Comparison of ENCODE assay signal across 34 cellular contexts in the genomic region with DNA sequence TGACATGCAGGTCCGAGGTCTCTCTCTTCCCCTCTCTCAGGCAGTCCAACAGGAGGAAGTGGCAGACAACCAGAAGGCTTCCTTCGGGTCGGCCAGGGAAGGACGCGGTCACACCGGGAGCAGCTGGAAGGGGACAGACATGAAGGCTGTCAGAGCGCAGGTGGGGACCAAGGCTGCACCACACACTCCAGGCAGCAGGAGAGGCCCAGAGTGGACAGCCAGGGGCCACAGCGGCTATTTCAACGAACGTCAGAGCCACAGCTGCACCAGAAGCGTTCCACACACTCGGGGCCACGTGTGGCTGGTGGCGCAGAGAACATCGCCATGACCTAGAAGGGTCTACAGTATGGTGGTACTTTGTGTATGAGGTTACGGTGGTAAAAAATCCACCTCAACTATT. TPM values are rescaled to one million over a fixed set of nuclear protein-coding genes. Genes with fewer than 3 reads are reported as not detected.
"Had no signal": no experiment of that assay in that cellular context is flagged by ENCODE, and none has a peak within 500 bp of the region (broad histone marks: within the 10 kb centered on the region; RNA-seq: fewer than 3 reads in every experiment).

No MANE protein-coding gene starts in this region.

- H3K36me3 ChIP-seq: breast epithelium had no signal

- DNase-seq: activated CD4-positive, alpha-beta memory T cell treated with anti-CD3 and anti-CD28 coated beads, Interleukin-2, amount 10 ng/mL, durations not matched to agents 7 days and 5 days; activated CD4-positive, alpha-beta T cell treated with anti-CD3 and anti-CD28 coated beads for 36 hours; activated CD4-positive, alpha-beta T cell treated with anti-CD3 and anti-CD28 coated beads, Interleukin-2, amount 10 ng/mL, durations not matched to agents 24 days and 14 days; activated CD4-positive, CD25-positive, alpha-beta regulatory T cell; activated CD4-positive, CD25-positive, alpha-beta regulatory T cell treated with anti-CD3 and anti-CD28 coated beads, Interleukin-2, amount 50 U/mL, for 72 hours; activated CD8-positive, alpha-beta memory T cell treated with anti-CD3 and anti-CD28 coated beads, Interleukin-2, amount 10 ng/mL, durations not matched to agents 7 days and 5 days; activated CD8-positive, alpha-beta memory T cell treated with anti-CD3 and anti-CD28 coated beads, Interleukin-2, amount 50 U/mL, for 4 hours; activated gamma-delta T cell; activated naive CD4-positive, alpha-beta T cell; activated naive CD4-positive, alpha-beta T cell treated with anti-CD3 and anti-CD28 coated beads, Interleukin-2, amount 10 ng/mL, durations not matched to agents 7 days and 5 days; activated naive CD8-positive, alpha-beta T cell treated with anti-CD3 and anti-CD28 coated beads, Interleukin-2, amount 10 ng/mL, durations not matched to agents 7 days and 5 days; activated T-cell treated with anti-CD3 and anti-CD28 coated beads, Interleukin-2, amount 50 U/mL, for 1 hour; activated T-cell treated with anti-CD3 and anti-CD28 coated beads, Interleukin-2, amount 50 U/mL, for 48 hours; central memory CD4-positive, alpha-beta T cell; cerebellar nuclear complex; dorsolateral prefrontal cortex; effector memory CD4-positive, alpha-beta T cell; endodermal cell; foreskin fibroblast; head of caudate nucleus; T1000 had no signal

- H3K9me3 ChIP-seq: ascending aorta, breast epithelium had no signal

- H3K4me1 ChIP-seq: ascending aorta, breast epithelium had no signal

- H3K4me3 ChIP-seq: ascending aorta, breast epithelium, cardiac muscle cell, coronary artery, dorsolateral prefrontal cortex had no signal

- H3K9me3 Mint-ChIP-seq: activated CD4-positive, alpha-beta memory T cell treated with anti-CD3 and anti-CD28 coated beads, Interleukin-2, amount 10 ng/mL, durations not matched to agents 7 days and 5 days; activated CD4-positive, alpha-beta T cell treated with anti-CD3 and anti-CD28 coated beads, Interleukin-2, amount 10 ng/mL, durations not matched to agents 24 days and 14 days; activated naive CD4-positive, alpha-beta T cell treated with anti-CD3 and anti-CD28 coated beads, Interleukin-2, amount 10 ng/mL, durations not matched to agents 7 days and 5 days; activated naive CD4-positive, alpha-beta T cell treated with anti-CD3 and anti-CD28 coated beads, Interleukin-2, amount 50 U/mL, for 72 hours; activated naive CD8-positive, alpha-beta T cell treated with anti-CD3 and anti-CD28 coated beads, Interleukin-2, amount 10 ng/mL, durations not matched to agents 7 days and 5 days; activated T-helper 1 cell treated with anti-CD3 and anti-CD28 coated beads, Interleukin-12 subunit alpha, Interleukin-12 subunit beta, Interleukin-2, Interleukin-4 antibody, amounts not matched to agents 30 ng/mL and 10 ng/mL and 1 ng/mL, durations not matched to agents 14 hours and 24 hours and 36 hours; activated T-helper 2 cell treated with anti-CD3 and anti-CD28 coated beads, Interferon-gamma antibody, Interleukin-2, Interleukin-4, amounts not matched to agents 10 μg/mL and 5 μg/mL and 100 μg/mL, durations not matched to agents 14 hours and 24 hours and 36 hours; brain; dendritic cell treated with granulocyte-macrophage colony-stimulating factor and Interleukin-4, amounts not matched to agents 40 ng/mL and 50 ng/mL, for 4 days; endodermal cell; T-helper 2 cell treated with Interferon-gamma antibody and Interleukin-4, amounts not matched to agents 5 μg/mL and 100 μg/mL, for 36 hours had no signal

- H3K27ac ChIP-seq: ascending aorta, breast epithelium, cardiac muscle cell, coronary artery had no signal

- H3K27me3 ChIP-seq: ascending aorta, breast epithelium, cardiac muscle cell, dorsolateral prefrontal cortex had no signal

- H3K4me3 Mint-ChIP-seq: activated CD4-positive, alpha-beta memory T cell treated with anti-CD3 and anti-CD28 coated beads, Interleukin-2, amount 10 ng/mL, durations not matched to agents 7 days and 5 days; activated CD4-positive, alpha-beta T cell treated with anti-CD3 and anti-CD28 coated beads for 36 hours; activated CD4-positive, alpha-beta T cell treated with anti-CD3 and anti-CD28 coated beads, Interleukin-2, amount 10 ng/mL, durations not matched to agents 24 days and 14 days; activated CD8-positive, alpha-beta memory T cell treated with anti-CD3 and anti-CD28 coated beads, Interleukin-2, amount 10 ng/mL, durations not matched to agents 7 days and 5 days; activated naive CD4-positive, alpha-beta T cell treated with anti-CD3 and anti-CD28 coated beads, Interleukin-2, amount 10 ng/mL, durations not matched to agents 7 days and 5 days; activated naive CD8-positive, alpha-beta T cell treated with anti-CD3 and anti-CD28 coated beads, Interleukin-2, amount 10 ng/mL, durations not matched to agents 7 days and 5 days; activated T-helper 1 cell treated with anti-CD3 and anti-CD28 coated beads, Interleukin-12 subunit alpha, Interleukin-12 subunit beta, Interleukin-2, Interleukin-4 antibody, amounts not matched to agents 30 ng/mL and 10 ng/mL and 1 ng/mL, durations not matched to agents 14 hours and 24 hours and 36 hours; brain; dendritic cell treated with granulocyte-macrophage colony-stimulating factor and Interleukin-4, amounts not matched to agents 40 ng/mL and 50 ng/mL, for 4 days; endodermal cell; T-helper 2 cell treated with Interferon-gamma antibody and Interleukin-4, amounts not matched to agents 5 μg/mL and 100 μg/mL, for 36 hours had no signal

- H3K27ac Mint-ChIP-seq: activated CD4-positive, alpha-beta memory T cell treated with anti-CD3 and anti-CD28 coated beads, Interleukin-2, amount 10 ng/mL, durations not matched to agents 7 days and 5 days; activated CD4-positive, alpha-beta T cell treated with anti-CD3 and anti-CD28 coated beads for 36 hours; activated CD4-positive, alpha-beta T cell treated with anti-CD3 and anti-CD28 coated beads, Interleukin-2, amount 10 ng/mL, durations not matched to agents 24 days and 14 days; activated CD8-positive, alpha-beta memory T cell treated with anti-CD3 and anti-CD28 coated beads, Interleukin-2, amount 10 ng/mL, durations not matched to agents 7 days and 5 days; activated naive CD4-positive, alpha-beta T cell treated with anti-CD3 and anti-CD28 coated beads, Interleukin-2, amount 10 ng/mL, durations not matched to agents 7 days and 5 days; activated naive CD8-positive, alpha-beta T cell treated with anti-CD3 and anti-CD28 coated beads, Interleukin-2, amount 10 ng/mL, durations not matched to agents 7 days and 5 days; activated T-helper 1 cell treated with anti-CD3 and anti-CD28 coated beads, Interleukin-12 subunit alpha, Interleukin-12 subunit beta, Interleukin-2, Interleukin-4 antibody, amounts not matched to agents 30 ng/mL and 10 ng/mL and 1 ng/mL, durations not matched to agents 14 hours and 24 hours and 36 hours; activated T-helper 2 cell treated with anti-CD3 and anti-CD28 coated beads, Interferon-gamma antibody, Interleukin-2, Interleukin-4, amounts not matched to agents 10 μg/mL and 5 μg/mL and 100 μg/mL, durations not matched to agents 14 hours and 24 hours and 36 hours; dendritic cell treated with granulocyte-macrophage colony-stimulating factor and Interleukin-4, amounts not matched to agents 40 ng/mL and 50 ng/mL, for 4 days; endodermal cell; T-helper 2 cell treated with Interferon-gamma antibody and Interleukin-4, amounts not matched to agents 5 μg/mL and 100 μg/mL, for 36 hours had no signal

- H3K4me1 Mint-ChIP-seq: activated naive CD4-positive, alpha-beta T cell treated with anti-CD3 and anti-CD28 coated beads, Interleukin-2, amount 10 ng/mL, durations not matched to agents 7 days and 5 days; brain; endodermal cell had no signal

- H3K36me3 Mint-ChIP-seq: activated naive CD4-positive, alpha-beta T cell treated with anti-CD3 and anti-CD28 coated beads, Interleukin-2, amount 50 U/mL, for 72 hours had no signal

- H3K27me3 Mint-ChIP-seq: activated CD4-positive, alpha-beta memory T cell treated with anti-CD3 and anti-CD28 coated beads, Interleukin-2, amount 10 ng/mL, durations not matched to agents 7 days and 5 days; activated CD4-positive, alpha-beta T cell treated with anti-CD3 and anti-CD28 coated beads for 36 hours; activated CD4-positive, alpha-beta T cell treated with anti-CD3 and anti-CD28 coated beads, Interleukin-2, amount 10 ng/mL, durations not matched to agents 24 days and 14 days; activated CD8-positive, alpha-beta memory T cell treated with anti-CD3 and anti-CD28 coated beads, Interleukin-2, amount 10 ng/mL, durations not matched to agents 7 days and 5 days; activated naive CD4-positive, alpha-beta T cell treated with anti-CD3 and anti-CD28 coated beads, Interleukin-2, amount 10 ng/mL, durations not matched to agents 7 days and 5 days; activated naive CD8-positive, alpha-beta T cell treated with anti-CD3 and anti-CD28 coated beads, Interleukin-2, amount 10 ng/mL, durations not matched to agents 7 days and 5 days; brain; dendritic cell treated with granulocyte-macrophage colony-stimulating factor and Interleukin-4, amounts not matched to agents 40 ng/mL and 50 ng/mL, for 4 days had no signal

- ATAC-seq: activated CD4-positive, alpha-beta T cell treated with anti-CD3 and anti-CD28 coated beads for 36 hours; activated CD8-positive, alpha-beta memory T cell treated with anti-CD3 and anti-CD28 coated beads, Interleukin-2, amount 10 ng/mL, durations not matched to agents 7 days and 5 days; activated naive CD4-positive, alpha-beta T cell treated with anti-CD3 and anti-CD28 coated beads, Interleukin-2, amount 50 U/mL, for 72 hours; esophagus mucosa had no signal

RNA-seq across cellular contexts. Expression of a gene that starts 34.6 kb away (rescaled TPM):
- total RNA-seq: activated CD4-positive, alpha-beta memory T cell treated with anti-CD3 and anti-CD28 coated beads, Interleukin-2, amount 10 ng/mL, durations not matched to agents 7 days and 5 days; activated CD8-positive, alpha-beta memory T cell treated with anti-CD3 and anti-CD28 coated beads, Interleukin-2, amount 10 ng/mL, durations not matched to agents 7 days and 5 days; activated naive CD8-positive, alpha-beta T cell treated with anti-CD3 and anti-CD28 coated beads, Interleukin-2, amount 10 ng/mL, durations not matched to agents 7 days and 5 days; activated T-helper 1 cell treated with anti-CD3 and anti-CD28 coated beads, Interleukin-12 subunit alpha, Interleukin-12 subunit beta, Interleukin-2, Interleukin-4 antibody, amounts not matched to agents 30 ng/mL and 10 ng/mL and 1 ng/mL, durations not matched to agents 14 hours and 24 hours and 36 hours; ascending aorta; epithelial cell of proximal tubule; T-helper 1 cell treated with Interleukin-12 subunit alpha and Interleukin-12 subunit beta and Interleukin-4 antibody, amounts not matched to agents 30 ng/mL and 1 ng/mL, for 36 hours had no signal

RNA-seq across cellular contexts. Expression of a gene that starts 53.3 kb away (rescaled TPM):
- total RNA-seq: activated CD8-positive, alpha-beta memory T cell treated with anti-CD3 and anti-CD28 coated beads, Interleukin-2, amount 10 ng/mL, durations not matched to agents 7 days and 5 days had no signal
